Comparison of ENCODE assay signal across 8 cellular contexts in the genomic region with DNA sequence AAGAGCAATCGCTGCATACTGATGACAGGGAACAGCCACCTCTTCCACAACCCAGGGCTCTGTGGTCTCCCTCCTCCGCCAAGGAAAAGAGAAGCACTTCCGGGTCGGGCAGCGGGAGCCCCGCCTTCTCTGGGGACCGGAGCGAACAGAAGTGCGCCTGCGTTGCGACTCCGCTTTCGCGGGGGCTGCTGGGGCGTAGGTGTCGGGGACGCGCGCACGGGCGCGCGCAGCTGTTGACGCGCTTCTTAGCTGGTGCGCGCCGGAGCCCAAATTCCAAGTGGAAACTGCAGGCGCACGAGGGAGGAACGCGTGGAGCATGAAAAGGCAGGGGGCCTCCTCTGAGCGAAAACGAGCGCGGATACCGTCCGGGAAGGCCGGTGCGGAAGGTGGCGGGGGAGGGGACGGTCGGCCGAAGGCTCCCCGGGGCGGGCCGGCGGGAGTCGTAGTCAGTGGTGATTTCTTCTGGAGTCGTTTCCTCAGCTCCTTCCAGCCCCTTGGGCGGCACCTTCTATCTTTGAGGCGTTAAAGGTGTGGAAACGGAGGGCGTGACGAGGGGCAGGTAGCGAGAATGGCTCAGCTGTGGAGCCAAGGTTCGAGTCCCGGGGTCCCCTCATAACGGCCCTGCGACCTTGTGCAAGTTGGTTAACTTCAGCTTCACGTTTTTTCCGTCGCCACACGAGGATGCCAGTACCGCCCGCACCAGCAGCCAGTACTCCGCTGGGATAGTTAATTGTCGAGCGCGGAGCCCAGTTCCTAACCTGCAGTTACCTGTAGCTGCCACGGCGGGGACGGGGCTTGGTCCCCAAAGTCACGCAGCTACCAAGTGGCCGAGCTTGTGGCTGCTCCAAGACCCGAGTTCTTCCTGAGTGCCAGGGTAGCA. TPM values are rescaled to one million over a fixed set of nuclear protein-coding genes. Genes with fewer than 3 reads are reported as not detected.
DNase-seq lines count a peak whose midpoint lies in the region; ATAC-seq lines count a peak whose summit lies in the region.

COX15 (minus strand) TSS at position 95 of the 880 bp plus-strand sequence; CDS start at position 17, 78 bp downstream.
CUTC (plus strand) TSS at position 202 of the 880 bp plus-strand sequence; CDS start at position 317, 115 bp downstream.

- ATAC-seq in GM21529 (IDR thresholded peaks at IDR 0.05; ENCODE audit: unreplicated experiment) = peak; percentile 87

- no peaks in the 10 kb centered on the region for H3K9me3 Mint-ChIP-seq in IgD-negative memory B cell

- no peaks in the 10 kb centered on the region for H3K27me3 Mint-ChIP-seq in IgD-negative memory B cell

- peak within 1 kb of the TSS; percentile 99 to 100 (median 100) for H3K4me3 Mint-ChIP-seq in IgD-negative memory B cell

- peaks cover 12 to 28% (median 28%) of the 10 kb centered on the region in 3 donors for H3K4me1 Mint-ChIP-seq in IgD-negative memory B cell

- DNase-seq in DMS153 (lab: John Stamatoyannopoulos, UW) = peak; percentile 94
- DNase-seq in OCI-M1 (lab: John Stamatoyannopoulos, UW) = peak; percentile 98
- DNase-seq in activated T-cell treated with anti-CD3 and anti-CD28 coated beads for 24 hours (ENCODE audit: low read depth) = peak; percentile 93
- DNase-seq in epidermal melanocyte (ENCODE audit: insufficient read length, low spot score) = peak; percentile 90
- peak; percentile 96 for DNase-seq in middle frontal gyrus (ENCODE audit: extremely low spot score, low spot score)
- DNase-seq in stimulated activated CD8-positive, alpha-beta memory T cell treated with anti-CD3 and anti-CD28 coated beads, Interleukin-2, amount 100 ng/mL, for 48 hours (ENCODE audit: low read depth in 2 of 2) = peak; percentile 90 to 93

- peaks cover 6% of the 10 kb centered on the region for H3K36me3 Mint-ChIP-seq in IgD-negative memory B cell

- H3K27ac Mint-ChIP-seq in IgD-negative memory B cell = peak within 1 kb of the TSS; percentile 97 to 99 (median 97)

RNA-seq across cellular contexts. Expression of gene COX15, which starts in this region (rescaled TPM):
- 41.7 TPM for polyA plus RNA-seq in IgD-negative memory B cell

RNA-seq across cellular contexts. Expression of gene CUTC, which starts in this region (rescaled TPM):
- polyA plus RNA-seq in IgD-negative memory B cell = 57.6 TPM

Comparison
In these comparisons a context has a peak if more than half of its experiments do, and no peak if none do; other contexts are left out.
1. Peak in every context shown above with its lines: DNase-seq and ATAC-seq.